Comparison of ENCODE assay signal across 7 cellular contexts in genomic region chrX:18426004-18426320, GRCh38. TPM values are rescaled to one million over a fixed set of nuclear protein-coding genes. Genes with fewer than 3 reads are reported as not detected.
A peak's percentile ranks its signal among the peaks of the same experiment; 100 is the strongest.
DNase-seq lines count a peak whose midpoint lies in the region; ATAC-seq, FAIRE-seq and TF ChIP-seq lines count a peak whose summit lies in the region.

No MANE protein-coding gene starts in this region.

- WGBS in GM23248 (ENCODE audit: low coverage in 1 of 2, low lambda C conversion rate in 2 of 2, missing lambda C conversion rate in 2 of 2), 2 experiments, result 0% methylated on average over 2 to 10 of the region's 40 CpGs
- 0 to 27% methylated on average over 26 to 40 of the region's 40 CpGs for WGBS in esophagus, 2 donors
- WGBS in pancreas, 2 donors, result 0 to 8% methylated on average over 27 to 40 of the region's 40 CpGs

- H3K9me3 ChIP-seq in GM23248 (ENCODE audit: low read depth) (no peaks in the 10 kb centered on the region), Panc1 (ENCODE audit: control insufficient read depth, insufficient read depth, low read depth, low read length) (no peaks in the 10 kb centered on the region), esophagus (ENCODE audit: control insufficient read depth in 2 of 2, insufficient read depth in 1 of 2, low read depth in 1 of 2, low read length in 1 of 2) (no peaks in the 10 kb centered on the region), pancreas (no peaks in the 10 kb centered on the region)

- ATAC-seq in Panc1, result no peak
- ATAC-seq in pancreas, result peak in 2 of 4 donors; percentile 1 to 2
- no peak for ATAC-seq in GM21447 (IDR thresholded peaks at IDR 0.05; ENCODE audit: unreplicated experiment)
- no peak for ATAC-seq in HG02623 (IDR thresholded peaks at IDR 0.05; ENCODE audit: unreplicated experiment)

- TF ChIP-seq CTCF in Panc1 (IDR thresholded peaks at IDR 0.05) (no peak), pancreas (IDR thresholded peaks at IDR 0.05) (no peak)

- intact Hi-C loops in Panc1 (cut with micrococcal nuclease; ENCODE audit: unreplicated experiment) (no loop called here), pancreas (cut with DNase I) (no loop called here)

- peak overlapping the region; percentile 74 for H3K4me2 ChIP-seq in GM23248 (ENCODE audit: unreplicated experiment)

- 0 out of 2 replicates have a peak, but pooled peaks cover 10% of the 10 kb centered on the region for H3K79me2 ChIP-seq in GM23248 (ENCODE audit: insufficient read depth)

- CTCF ChIA-PET in Panc1 (lab: Charles Lee), result no interaction called here

- FAIRE-seq in pancreas (lab: Jason Lieb, UNC), result no peak

- DNase-seq in GM23248, result peak; percentile 16
- DNase-seq in Panc1 (ENCODE audit: low read depth, low spot score), result no peak
- peak in 5 of 6 donors; percentile 1 to 65 (median 15) for DNase-seq in pancreas
- no peak for DNase-seq in islet precursor cell

- POLR2A ChIA-PET in Panc1 (lab: Charles Lee), result no interaction called here

- H3K36me3 ChIP-seq in GM23248 (ENCODE audit: low read depth) (no peaks in the 10 kb centered on the region), Panc1 (ENCODE audit: control insufficient read depth, insufficient read depth, low read length) (no peaks in the 10 kb centered on the region), esophagus (ENCODE audit: control insufficient read depth in 2 of 2, insufficient read depth in 2 of 2, low read length in 1 of 2) (no peaks in the 10 kb centered on the region), pancreas (no peaks in the 10 kb centered on the region)

- in situ Hi-C loops in GM23248 (cut with MboI), result no loop called here
- in situ Hi-C loops in Panc1 (cut with HindIII; ENCODE audit: low pct_unique_long_range_greater_than_20kb, low sequenced_read_pairs), result no loop called here

- H3K4me1 ChIP-seq in GM23248 (ENCODE audit: insufficient read depth), result peaks cover 17% of the 10 kb centered on the region
- no peaks in the 10 kb centered on the region for H3K4me1 ChIP-seq in Panc1 (ENCODE audit: control insufficient read depth, insufficient read depth, low read length)
- no peaks in the 10 kb centered on the region for H3K4me1 ChIP-seq in esophagus (ENCODE audit: control insufficient read depth in 2 of 2, insufficient read depth in 2 of 2, low read length in 1 of 2)
- H3K4me1 ChIP-seq in pancreas, result no peaks in the 10 kb centered on the region

- H4K20me1 ChIP-seq in GM23248 (ENCODE audit: insufficient read depth), result no peaks in the 10 kb centered on the region

- no peak overlapping the region for H3K27ac ChIP-seq in GM23248
- no peak overlapping the region for H3K27ac ChIP-seq in Panc1 (ENCODE audit: low read length)
- H3K27ac ChIP-seq in esophagus (ENCODE audit: low read depth in 2 of 2, low read length in 1 of 2), result peak overlapping the region; percentile 84 to 85
- H3K27ac ChIP-seq in pancreas, result peak overlapping the region; percentile 51 to 78 (median 69)

- no peaks in the 10 kb centered on the region for H3K9me2 ChIP-seq in GM23248 (ENCODE audit: insufficient read depth)

- H3K9ac ChIP-seq in GM23248, result peak overlapping the region; percentile 82

- BruUV-seq in Panc1 (replicated peaks; lab: Mats Ljungman, UMichigan), result no TSS peak

- H3F3A ChIP-seq in GM23248 (ENCODE audit: insufficient read depth), result peaks cover 4% of the 10 kb centered on the region; the same call in 1 of the 2 replicates

- H2AFZ ChIP-seq in GM23248, result peak overlapping the region; percentile 89

- H3K4me3 ChIP-seq in GM23248 (peak overlapping the region; percentile 88), Panc1 (ENCODE audit: low read depth in 2 of 2, low read length in 2 of 2) (peak overlapping the region; percentile 50 to 52), esophagus (ENCODE audit: low read depth in 1 of 2, low read length in 2 of 2) (peak overlapping the region; percentile 74 to 82), pancreas (peak overlapping the region; percentile 51 to 71 (median 62))

- no peaks in the 10 kb centered on the region for H3K27me3 ChIP-seq in GM23248 (replicated peaks; ENCODE audit: insufficient read depth)
- H3K27me3 ChIP-seq in Panc1 (ENCODE audit: control insufficient read depth, insufficient read depth, low read length), result no peaks in the 10 kb centered on the region
- H3K27me3 ChIP-seq in esophagus (ENCODE audit: control insufficient read depth in 1 of 2, insufficient read depth in 2 of 2, low read length in 2 of 2), result peaks cover 0 to 3% of the 10 kb centered on the region in 2 donors
- no peaks in the 10 kb centered on the region for H3K27me3 ChIP-seq in pancreas

RNA-seq across cellular contexts. Expression of gene CDKL5, which starts 0.6 kb away (rescaled TPM):
- 2.0 and 3.0 TPM in 2 replicates for total RNA-seq in GM23248 (2014; rRNA removed; shearing (Covaris generic))
- 1.8 and 2.2 TPM in 2 replicates for polyA plus RNA-seq in GM23248 (2016; fragmentation: Nextera tagmentation; extraction: Ambion mirVana)
- total RNA-seq in Panc1 (2021; ENCODE audit: unreplicated experiment), result 1.2 TPM
- 0.31 TPM for polyA plus RNA-seq in Panc1 (2012; ENCODE audit: insufficient read length)
- 1 to 10 TPM; 1.5 to 1.6 TPM for polyA plus RNA-seq in esophagus
- total RNA-seq in pancreas, result 10 to 100 TPM in 1 of 6 donors, 1 to 10 TPM in 5; 3.6 to 11.5 (median 4.7) TPM
- 1 to 10 TPM in 1 of 2 donors, under 1 TPM in 1; 0.76 to 1.4 TPM for polyA plus RNA-seq in pancreas

Comparison
In these comparisons a context has a peak if more than half of its experiments do, and no peak if none do; other contexts are left out.
1. DNase-seq: peak in GM23248 (single experiment) and pancreas (5 of 6); none in Panc1 (single experiment) and islet precursor cell (single experiment).
2. H3K27ac ChIP-seq: peak in esophagus (2 of 2) and pancreas (4 of 4); none in GM23248 (single experiment) and Panc1 (single experiment).
3. Peak in every context shown above with its lines, with median percentiles within 50 percentile points of each other: H3K4me3 ChIP-seq.